ENCODE assay signal across 19 cellular contexts in the genomic region with DNA sequence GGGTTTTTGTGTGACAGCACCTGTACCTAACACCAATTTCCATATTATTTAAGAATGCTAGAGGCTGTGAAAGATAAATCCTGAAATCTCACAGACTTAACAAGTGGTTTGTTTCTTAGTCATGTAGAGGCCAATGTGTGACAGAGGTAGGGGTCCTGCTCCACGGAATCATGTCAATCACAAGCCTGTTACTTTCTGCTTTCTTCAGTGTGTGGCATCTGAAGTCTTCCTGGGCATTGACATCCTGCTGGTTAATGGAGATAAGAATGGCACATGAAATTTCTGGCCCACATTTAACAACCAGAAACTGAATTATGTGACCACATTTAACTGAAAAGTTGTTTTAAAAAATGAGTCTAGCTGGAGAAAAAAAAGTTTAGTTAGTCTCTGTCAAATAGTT.
A peak's percentile ranks its signal among the peaks of the same experiment; 100 is the strongest.
DNase-seq lines count a peak whose midpoint lies in the region; ATAC-seq, FAIRE-seq and TF ChIP-seq lines count a peak whose summit lies in the region.
"Had no signal": no experiment of that assay in that cellular context is flagged by ENCODE, and none has a peak within 500 bp of the region (broad histone marks: within the 10 kb centered on the region; RNA-seq: fewer than 3 reads in every experiment).

No MANE protein-coding gene starts in this region.

- no peak overlapping the region for H3K4me2 ChIP-seq in GM23338
- peak overlapping the region; percentile 12; the same call in 1 of the 2 replicates for H3K4me2 ChIP-seq in MM.1S (ENCODE audit: low read depth, low read length)
- H3K4me2 ChIP-seq in GM12878 (ENCODE audit: control insufficient read depth, insufficient read depth), result no peak overlapping the region
- H3K4me2 ChIP-seq: BLaER1 had no signal

- H3K9ac ChIP-seq in MM.1S (ENCODE audit: low read length), result no peak overlapping the region
- no peak overlapping the region for H3K9ac ChIP-seq in GM12878 (ENCODE audit: control insufficient read depth, insufficient read depth, low read length)
- H3K9ac ChIP-seq: BLaER1 had no signal

- in situ Hi-C loops in GM12878 (cut with MboI), result no loop called here

- H3K27me3 ChIP-seq in GM23338 (ENCODE audit: insufficient read depth), result no peaks in the 10 kb centered on the region
- H3K27me3 ChIP-seq in MM.1S (replicated peaks; ENCODE audit: insufficient read depth, low read length), result no peaks in the 10 kb centered on the region
- H3K27me3 ChIP-seq in GM12878 (replicated peaks in 1 of 2; ENCODE audit: control insufficient read depth in 2 of 2, insufficient read depth in 2 of 2, low read length in 1 of 2), result no peaks in the 10 kb centered on the region
- H3K27me3 ChIP-seq: BLaER1 had no signal

- no peak overlapping the region for H2AFZ ChIP-seq in GM23338
- H2AFZ ChIP-seq in MM.1S (ENCODE audit: low read length), result 0 out of 2 replicates have a peak overlapping the region, but pooled peaks have one; percentile 5
- H2AFZ ChIP-seq in GM12878 (ENCODE audit: control insufficient read depth, low read depth, low read length), result peak overlapping the region; percentile 27; the same call in 1 of the 2 replicates

- SMC1A ChIA-PET in GM12878 (lab: Charles Lee; ENCODE audit: uncharacterized antibody, unreplicated experiment), result interaction anchor here (1.4 kb wide), 1 partner anchor 37 kb away, joined by 3 read pairs; no protein-coding TSS in a partner anchor

- no peaks in the 10 kb centered on the region for H3K9me3 ChIP-seq in MM.1S (replicated peaks; ENCODE audit: insufficient read depth, low read length)
- no peaks in the 10 kb centered on the region; the same call in 2 of the 3 replicates for H3K9me3 ChIP-seq in GM12878 (replicated peaks; ENCODE audit: control insufficient read depth, insufficient read depth, low read length)
- H3K9me3 ChIP-seq: BLaER1, HAP-1 had no signal

- H3K4me1 ChIP-seq in GM23338 (ENCODE audit: insufficient read depth) (no peaks in the 10 kb centered on the region), MM.1S (ENCODE audit: low read length) (peaks cover 50% of the 10 kb centered on the region), GM12878 (ENCODE audit: control insufficient read depth, insufficient read depth, low read length) (peaks cover 8% of the 10 kb centered on the region)
- H3K4me1 ChIP-seq: BLaER1, HAP-1 had no signal

- no TSS peak for BruUV-seq in GM12878 (replicated peaks; lab: Mats Ljungman, UMichigan)

- H3K27ac Mint-ChIP-seq in GM23338 (peak overlapping the region; percentile 51), HFFc6 (no peak overlapping the region)
- H3K27ac Mint-ChIP-seq: CD14-positive monocyte; CD4-positive, alpha-beta memory T cell had no signal

- H3K4me1 Mint-ChIP-seq in GM23338 (peaks cover 15% of the 10 kb centered on the region), HFFc6 (ENCODE audit: low read depth) (peaks cover 13% of the 10 kb centered on the region)
- H3K4me1 Mint-ChIP-seq: CD4-positive, alpha-beta memory T cell had no signal

- H4K20me1 ChIP-seq in GM23338 (replicated peaks; ENCODE audit: insufficient read depth) (no peaks in the 10 kb centered on the region), MM.1S (ENCODE audit: insufficient read depth, low read length) (no peaks in the 10 kb centered on the region), GM12878 (ENCODE audit: control insufficient read depth, insufficient read depth) (no peaks in the 10 kb centered on the region)
- H4K20me1 ChIP-seq: BLaER1 had no signal

- peaks cover 2% of the 10 kb centered on the region; the same call in 1 of the 2 replicates for H3K9me2 ChIP-seq in GM23338 (ENCODE audit: insufficient read depth)
- H3K9me2 ChIP-seq in MM.1S (replicated peaks; ENCODE audit: insufficient read depth, low read length), result no peaks in the 10 kb centered on the region

- H3K27ac ChIP-seq in GM23338 (ENCODE audit: low read depth) (no peak overlapping the region), MM.1S (ENCODE audit: low read length) (no peak overlapping the region), GM12878 (ENCODE audit: control insufficient read depth, insufficient read depth) (no peak overlapping the region)
- H3K27ac ChIP-seq: BLaER1 had no signal

- intact Hi-C loops in GM12878 (cut with micrococcal nuclease; ENCODE audit: unreplicated experiment) (loop anchor here (10.0 kb wide), 1 partner anchor 64 kb away; a partner anchor contains a TSS), head of caudate nucleus (cut with DNase I) (no loop called here)

- POLR2A ChIA-PET in GM12878 (lab: Charles Lee), result no interaction called here

- TF ChIP-seq POLR2A in GM12878 (IDR thresholded peaks at IDR 0.05; ENCODE audit: low read depth, low read length), result no peak

- DNase-seq in CMK (ENCODE audit: low read depth) (peak; percentile 90), GM23338 (ENCODE audit: low spot score) (no peak), MM.1S (no peak), GM12878 (ENCODE audit: low read depth, low spot score) (no peak), RKO (ENCODE audit: low spot score) (no peak), HFFc6 (no peak), head of caudate nucleus (no peak)
- DNase-seq: 8988T; Calu3; CD4-positive, alpha-beta memory T cell; DMS79 treated with DMSO at 0.1 percent for 48 hours; GF-D8; IMR-90; KBM-7 had no signal

- CTCF ChIA-PET in GM12878 (lab: Yijun Ruan, JAX), result interaction anchor here (2.1 kb wide), 1 partner anchor 9 kb away, joined by 6 read pairs; no protein-coding TSS in a partner anchor

- H3K4me3 Mint-ChIP-seq in GM23338, result no peak overlapping the region
- no peak overlapping the region for H3K4me3 Mint-ChIP-seq in HFFc6
- H3K4me3 Mint-ChIP-seq: CD14-positive monocyte; CD4-positive, alpha-beta memory T cell had no signal

- no peaks in the 10 kb centered on the region for H3F3A ChIP-seq in GM23338 (replicated peaks; ENCODE audit: low read depth)
- 0 out of 2 replicates have a peak, but pooled peaks cover 10% of the 10 kb centered on the region for H3F3A ChIP-seq in MM.1S (ENCODE audit: insufficient read depth, low read length)

- H3K36me3 ChIP-seq in GM23338 (ENCODE audit: insufficient read depth) (no peaks in the 10 kb centered on the region), MM.1S (replicated peaks; ENCODE audit: insufficient read depth, low read length) (no peaks in the 10 kb centered on the region), GM12878 (ENCODE audit: control insufficient read depth in 2 of 2, insufficient read depth in 2 of 2, low read length in 1 of 2) (no peaks in the 10 kb centered on the region)
- H3K36me3 ChIP-seq: BLaER1, HAP-1 had no signal

- no peak for TF ChIP-seq CTCF in GM23338 (conservative IDR thresholded peaks at IDR 0.05; ENCODE audit: low read depth in 2 of 2)
- no peak for TF ChIP-seq CTCF in MM.1S (IDR thresholded peaks at IDR 0.05; ENCODE audit: low read length)
- TF ChIP-seq CTCF in GM12878 (IDR thresholded peaks at IDR 0.05 in 2 of 3, conservative IDR thresholded peaks at IDR 0.05 in 1 of 3; ENCODE audit: control insufficient read depth in 2 of 3, extremely low read depth in 1 of 3, insufficient read depth in 1 of 3, low read depth in 3 of 3, low read length in 3 of 3), result no peak
- no peak for TF ChIP-seq CTCF in HFFc6 (IDR thresholded peaks at IDR 0.05)

- RAD21 ChIA-PET in GM12878 (lab: Charles Lee; ENCODE audit: unreplicated experiment), result no interaction called here

- H3K4me3 ChIP-seq in GM23338, result no peak overlapping the region
- H3K4me3 ChIP-seq in MM.1S (ENCODE audit: low read length), result no peak overlapping the region
- no peak overlapping the region for H3K4me3 ChIP-seq in GM12878
- H3K4me3 ChIP-seq: BLaER1, HAP-1 had no signal

- no peaks in the 10 kb centered on the region for H3K9me3 Mint-ChIP-seq in GM23338
- no peaks in the 10 kb centered on the region for H3K9me3 Mint-ChIP-seq in HFFc6

- FAIRE-seq in GM12878 (lab: Jason Lieb, UNC), result no peak
- FAIRE-seq: HTR-8/SVneo had no signal

- no peaks in the 10 kb centered on the region for H3K27me3 Mint-ChIP-seq in GM23338 (ENCODE audit: insufficient read depth, low read depth, poor library complexity)
- H3K27me3 Mint-ChIP-seq in HFFc6 (ENCODE audit: insufficient read depth), result no peaks in the 10 kb centered on the region

- TF ChIP-seq RAD21 in GM12878 (IDR thresholded peaks at IDR 0.05; ENCODE audit: insufficient read depth, low read depth, low read length), result no peak

- no peaks in the 10 kb centered on the region for H3K79me2 ChIP-seq in GM23338 (replicated peaks; ENCODE audit: insufficient read depth)
- H3K79me2 ChIP-seq in MM.1S (ENCODE audit: low read length), result no peaks in the 10 kb centered on the region
- H3K79me2 ChIP-seq in GM12878 (ENCODE audit: control insufficient read depth, insufficient read depth, low read length), result no peaks in the 10 kb centered on the region

- no peaks in the 10 kb centered on the region for H3K36me3 Mint-ChIP-seq in GM23338 (ENCODE audit: low read depth)
- no peaks in the 10 kb centered on the region for H3K36me3 Mint-ChIP-seq in HFFc6 (ENCODE audit: low read depth)
- H3K36me3 Mint-ChIP-seq: CD14-positive monocyte; CD4-positive, alpha-beta memory T cell had no signal

- no peak for TF ChIP-seq EP300 in GM12878 (IDR thresholded peaks at IDR 0.05; ENCODE audit: borderline replicate concordance in 1 of 2, control insufficient read depth in 1 of 2, low read depth in 2 of 2, low read length in 2 of 2)

- 0% methylated on average over 1 of the region's 1 CpG for WGBS in GM12878 (ENCODE audit: insufficient coverage, insufficient replicate concordance, low lambda C conversion rate, missing lambda C conversion rate)

- ATAC-seq in GM23338 (no peak), GM12878 (no peak), HG02588 (IDR thresholded peaks at IDR 0.05; ENCODE audit: unreplicated experiment) (no peak)

TF ChIP-seq in GM23338, 12 proteins besides CTCF, POLR2A, EP300 and RAD21 (continues in another document):
- TF ChIP-seq, protein P1, sequence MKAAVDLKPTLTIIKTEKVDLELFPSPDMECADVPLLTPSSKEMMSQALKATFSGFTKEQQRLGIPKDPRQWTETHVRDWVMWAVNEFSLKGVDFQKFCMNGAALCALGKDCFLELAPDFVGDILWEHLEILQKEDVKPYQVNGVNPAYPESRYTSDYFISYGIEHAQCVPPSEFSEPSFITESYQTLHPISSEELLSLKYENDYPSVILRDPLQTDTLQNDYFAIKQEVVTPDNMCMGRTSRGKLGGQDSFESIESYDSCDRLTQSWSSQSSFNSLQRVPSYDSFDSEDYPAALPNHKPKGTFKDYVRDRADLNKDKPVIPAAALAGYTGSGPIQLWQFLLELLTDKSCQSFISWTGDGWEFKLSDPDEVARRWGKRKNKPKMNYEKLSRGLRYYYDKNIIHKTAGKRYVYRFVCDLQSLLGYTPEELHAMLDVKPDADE (IDR thresholded peaks at IDR 0.05), result no peak
- TF ChIP-seq EZH2phosphoT487 (IDR thresholded peaks at IDR 0.05; ENCODE audit: unreplicated experiment), result no peak

TF ChIP-seq in GM12878, 131 proteins besides CTCF, POLR2A, EP300 and RAD21 (continues in another document):
- TF ChIP-seq, protein P2, sequence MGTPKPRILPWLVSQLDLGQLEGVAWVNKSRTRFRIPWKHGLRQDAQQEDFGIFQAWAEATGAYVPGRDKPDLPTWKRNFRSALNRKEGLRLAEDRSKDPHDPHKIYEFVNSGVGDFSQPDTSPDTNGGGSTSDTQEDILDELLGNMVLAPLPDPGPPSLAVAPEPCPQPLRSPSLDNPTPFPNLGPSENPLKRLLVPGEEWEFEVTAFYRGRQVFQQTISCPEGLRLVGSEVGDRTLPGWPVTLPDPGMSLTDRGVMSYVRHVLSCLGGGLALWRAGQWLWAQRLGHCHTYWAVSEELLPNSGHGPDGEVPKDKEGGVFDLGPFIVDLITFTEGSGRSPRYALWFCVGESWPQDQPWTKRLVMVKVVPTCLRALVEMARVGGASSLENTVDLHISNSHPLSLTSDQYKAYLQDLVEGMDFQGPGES (IDR thresholded peaks at IDR 0.05), result no peak
- no peak for TF ChIP-seq FOXM1 (IDR thresholded peaks at IDR 0.05; ENCODE audit: low read depth, low read length)
